1 cellular context compared by ENCODE assay signal in genomic region chr17:66203274-66204015, GRCh38.
TF ChIP-seq lines count a peak whose summit lies in the region.

No MANE protein-coding gene starts in this region.

TF ChIP-seq in HepG2, 621 proteins besides CTCF, POLR2A, EP300 and RAD21 (continues in another document):
- TF ChIP-seq FOXP4 (CRISPR knock-in tag; IDR thresholded peaks at IDR 0.05) (no peak), HOXA9 (CRISPR knock-in tag; IDR thresholded peaks at IDR 0.05; ENCODE audit: borderline replicate concordance) (no peak), EEA1 (CRISPR knock-in tag; IDR thresholded peaks at IDR 0.05; ENCODE audit: borderline replicate concordance) (no peak), NFYB (CRISPR knock-in tag; IDR thresholded peaks at IDR 0.05) (peak; percentile 35; the same call in 1 of the 2 replicates), SIN3B (IDR thresholded peaks at IDR 0.05; ENCODE audit: low read length) (no peak), ATF2 (CRISPR knock-in tag; IDR thresholded peaks at IDR 0.05) (no peak), NR2F2 (IDR thresholded peaks at IDR 0.05; ENCODE audit: borderline replicate concordance, low read depth) (no peak), PITX1 (CRISPR knock-in tag; IDR thresholded peaks at IDR 0.05) (peak; percentile 27; the same call in 1 of the 2 replicates), FOXM1 (CRISPR knock-in tag; IDR thresholded peaks at IDR 0.05) (no peak), CEBPZ (IDR thresholded peaks at IDR 0.05; ENCODE audit: low read length) (no peak), KDM5B (CRISPR knock-in tag; IDR thresholded peaks at IDR 0.05; ENCODE audit: borderline replicate concordance) (no peak), AKNA (CRISPR knock-in tag; IDR thresholded peaks at IDR 0.05; ENCODE audit: borderline replicate concordance) (no peak), MXI1 (IDR thresholded peaks at IDR 0.05; ENCODE audit: borderline replicate concordance, low read depth, low read length) (no peak), NCOA5 (CRISPR knock-in tag; IDR thresholded peaks at IDR 0.05) (no peak), TEAD3 (CRISPR knock-in tag; optimal IDR thresholded peaks at IDR 0.05; ENCODE audit: borderline replicate concordance) (peak; percentile 27), ZNF652 (CRISPR knock-in tag; IDR thresholded peaks at IDR 0.05; ENCODE audit: borderline replicate concordance, low read depth) (no peak), GATAD2A (CRISPR knock-in tag; IDR thresholded peaks at IDR 0.05) (no peak), ZNF616 (CRISPR knock-in tag; IDR thresholded peaks at IDR 0.05; ENCODE audit: low read depth) (no peak), KMT2A (CRISPR knock-in tag; IDR thresholded peaks at IDR 0.05) (no peak), RFXANK (CRISPR knock-in tag; IDR thresholded peaks at IDR 0.05) (no peak), TERF1 (CRISPR knock-in tag; IDR thresholded peaks at IDR 0.05) (no peak), ZSCAN22 (CRISPR knock-in tag; IDR thresholded peaks at IDR 0.05) (no peak), ZNF563 (CRISPR knock-in tag; IDR thresholded peaks at IDR 0.05) (peak; percentile 99), CBFB (CRISPR knock-in tag; IDR thresholded peaks at IDR 0.05) (no peak), PAXIP1 (CRISPR knock-in tag; conservative IDR thresholded peaks at IDR 0.05) (0 out of 2 replicates have a peak, but pooled peaks have one; percentile 16), CREB1 (IDR thresholded peaks at IDR 0.05) (no peak), CREB1 (CRISPR knock-in tag; IDR thresholded peaks at IDR 0.05) (no peak), RXRB (CRISPR knock-in tag; IDR thresholded peaks at IDR 0.05; ENCODE audit: borderline replicate concordance) (no peak), PRDM4 (CRISPR knock-in tag; IDR thresholded peaks at IDR 0.05; ENCODE audit: borderline replicate concordance) (no peak), RNF2 (conservative IDR thresholded peaks at IDR 0.05; ENCODE audit: low read depth) (no peak), BRCA1 (CRISPR knock-in tag; IDR thresholded peaks at IDR 0.05) (no peak), STAG1 (CRISPR knock-in tag; IDR thresholded peaks at IDR 0.05) (no peak), ZNF660 (CRISPR knock-in tag; IDR thresholded peaks at IDR 0.05; ENCODE audit: borderline replicate concordance, low read depth) (no peak), HMGXB4 (CRISPR knock-in tag; IDR thresholded peaks at IDR 0.05; ENCODE audit: borderline replicate concordance in 1 of 2, low read depth in 1 of 2) (no peak), ZFP36 (IDR thresholded peaks at IDR 0.05; ENCODE audit: borderline replicate concordance, low read depth, low read length, partially characterized antibody) (no peak), TBX2 (CRISPR knock-in tag; IDR thresholded peaks at IDR 0.05; ENCODE audit: borderline replicate concordance) (no peak), ISL2 (CRISPR knock-in tag; IDR thresholded peaks at IDR 0.05) (no peak), ETS1 (CRISPR knock-in tag; IDR thresholded peaks at IDR 0.05) (no peak), NFYC (CRISPR knock-in tag; IDR thresholded peaks at IDR 0.05) (peak; percentile 52)
